In genomic region chr4:99403380-99404194, GRCh38 we compare ENCODE assay signal across 11 cellular contexts. TPM values are rescaled to one million over a fixed set of nuclear protein-coding genes. Genes with fewer than 3 reads are reported as not detected.
DNase-seq lines count a peak whose midpoint lies in the region; ATAC-seq and TF ChIP-seq lines count a peak whose summit lies in the region.
"Had no signal": no experiment of that assay in that cellular context is flagged by ENCODE, and none has a peak within 500 bp of the region (broad histone marks: within the 10 kb centered on the region; RNA-seq: fewer than 3 reads in every experiment).

No MANE protein-coding gene starts in this region.

- peak overlapping the region; percentile 45 for H3K27ac ChIP-seq in vagina

- peaks cover 12% of the 10 kb centered on the region for H3K4me1 ChIP-seq in vagina

- peaks cover 3% of the 10 kb centered on the region for H3K9me3 Mint-ChIP-seq in nephron progenitor cell
- H3K9me3 Mint-ChIP-seq: effector memory CD8-positive, alpha-beta T cell had no signal

- intact Hi-C loops in Right ventricle myocardium superior (cut with DNase I) (loop anchor here (2.0 to 10.0 kb wide), 2 partner anchors 199 to 285 kb away; no protein-coding TSS in a partner anchor), Right ventricle myocardium inferior (cut with DNase I) (loop anchor here (2.0 to 10.0 kb wide), 3 partner anchors 201 to 659 kb away; no protein-coding TSS in a partner anchor), vagina (cut with DNase I) (loop anchor here (2.0 to 5.0 kb wide), 2 partner anchors 81 to 285 kb away; partner anchors contain the start of gene ADH1B)

- H3K36me3 Mint-ChIP-seq in nephron progenitor cell (ENCODE audit: low read depth), result no peaks in the 10 kb centered on the region

- H3K27me3 ChIP-seq in vagina, result no peaks in the 10 kb centered on the region

- peak; percentile 36 for ATAC-seq in Right ventricle myocardium superior (ENCODE audit: poor library complexity)
- no peak for ATAC-seq in Right ventricle myocardium inferior
- ATAC-seq in HG03354 (IDR thresholded peaks at IDR 0.05; ENCODE audit: poor library complexity, severe bottlenecking, unreplicated experiment), result peak; percentile 78

- TF ChIP-seq CTCF in vagina (IDR thresholded peaks at IDR 0.05), result no peak
- no peak for TF ChIP-seq CTCF in nephron progenitor cell (IDR thresholded peaks at IDR 0.05)

- no peak overlapping the region for H3K27ac Mint-ChIP-seq in nephron progenitor cell
- H3K27ac Mint-ChIP-seq: B cell had no signal

- H3K4me3 ChIP-seq in vagina, result no peak overlapping the region

- no peaks in the 10 kb centered on the region for H3K4me1 Mint-ChIP-seq in nephron progenitor cell

- H3K27me3 Mint-ChIP-seq in nephron progenitor cell (ENCODE audit: low read depth, poor library complexity), result peaks cover 22% of the 10 kb centered on the region
- H3K27me3 Mint-ChIP-seq: B cell; effector memory CD8-positive, alpha-beta T cell had no signal

- no peaks in the 10 kb centered on the region for H3K36me3 ChIP-seq in vagina

- H3K4me3 Mint-ChIP-seq in nephron progenitor cell, result no peak overlapping the region
- H3K4me3 Mint-ChIP-seq: B cell; effector memory CD8-positive, alpha-beta T cell had no signal

- DNase-seq in Right ventricle myocardium superior (no peak), Right ventricle myocardium inferior (ENCODE audit: missing footprints) (no peak), glomerular visceral epithelial cell (ENCODE audit: extremely low spot score) (peak; percentile 27), vagina (ENCODE audit: extremely low spot score in 2 of 2) (no peak), medulla oblongata (ENCODE audit: extremely low spot score) (no peak), dermis blood vessel endothelial cell (no peak), nephron progenitor cell (no peak)
- DNase-seq: effector memory CD8-positive, alpha-beta T cell; NCI-H2081 treated with DMSO at 0.1 percent for 48 hours had no signal

- no peaks in the 10 kb centered on the region for H3K9me3 ChIP-seq in vagina

- TF ChIP-seq POLR2A in vagina (IDR thresholded peaks at IDR 0.05), result no peak

RNA-seq across cellular contexts. Expression of gene ADH7, which starts 31.6 kb away (rescaled TPM):
- total RNA-seq in Right ventricle myocardium superior (not detected), Right ventricle myocardium inferior (not detected), vagina (11.8 TPM), dermis blood vessel endothelial cell (not detected in 2 replicates)
- total RNA-seq: B cell had no signal

RNA-seq across cellular contexts. Expression of gene ADH1C, which starts 51.0 kb away (rescaled TPM):
- total RNA-seq in Right ventricle myocardium superior (6.9 TPM), Right ventricle myocardium inferior (7.5 TPM), vagina (25.3 TPM), dermis blood vessel endothelial cell (not detected in 2 replicates)
- total RNA-seq: B cell had no signal

Comparison
In these comparisons a context has a peak if more than half of its experiments do, and no peak if none do; other contexts are left out.
1. RNA of gene ADH7, which starts 31.6 kb away (total RNA-seq): 11.8 TPM in vagina (single experiment); not detected in Right ventricle myocardium superior (single experiment), not detected in Right ventricle myocardium inferior (single experiment) and not detected in dermis blood vessel endothelial cell; every median in the first group is over 10 times any median in the second.